ENCODE assay signal across 1 cellular context in the genomic region with DNA sequence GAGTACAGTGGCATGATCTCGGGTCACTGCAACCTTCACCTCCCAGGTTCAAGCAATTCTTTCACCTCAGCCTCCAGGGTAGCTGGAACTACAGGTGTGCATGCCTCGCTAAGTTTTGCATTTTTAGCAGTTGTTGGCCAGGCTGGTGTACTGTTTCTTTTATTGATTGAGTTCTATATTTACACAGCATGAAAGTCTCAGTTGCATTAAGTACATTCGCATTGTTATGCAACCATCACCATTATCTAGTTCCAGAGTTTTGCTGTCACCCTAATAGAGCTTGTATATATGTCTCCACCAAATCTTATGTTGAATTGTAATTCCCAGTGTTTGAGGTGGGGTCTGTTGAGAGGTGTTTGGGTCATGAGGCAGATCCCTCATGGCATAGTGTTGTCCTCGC.
TF ChIP-seq lines count a peak whose summit lies in the region.

No MANE protein-coding gene starts in this region.

TF ChIP-seq in HepG2, 621 proteins besides CTCF, POLR2A, EP300 and RAD21:
- TF ChIP-seq ONECUT2 (CRISPR knock-in tag; IDR thresholded peaks at IDR 0.05), result 0 out of 2 replicates have a peak, but pooled peaks have one; percentile 33
- TF ChIP-seq FOXA3 (CRISPR knock-in tag; IDR thresholded peaks at IDR 0.05), result peak; percentile 44; the same call in 1 of the 2 replicates
- TF ChIP-seq, protein P1, sequence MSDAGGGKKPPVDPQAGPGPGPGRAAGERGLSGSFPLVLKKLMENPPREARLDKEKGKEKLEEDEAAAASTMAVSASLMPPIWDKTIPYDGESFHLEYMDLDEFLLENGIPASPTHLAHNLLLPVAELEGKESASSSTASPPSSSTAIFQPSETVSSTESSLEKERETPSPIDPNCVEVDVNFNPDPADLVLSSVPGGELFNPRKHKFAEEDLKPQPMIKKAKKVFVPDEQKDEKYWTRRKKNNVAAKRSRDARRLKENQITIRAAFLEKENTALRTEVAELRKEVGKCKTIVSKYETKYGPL (CRISPR knock-in tag; IDR thresholded peaks at IDR 0.05), result 0 out of 2 replicates have a peak, but pooled peaks have one; percentile 58
TF ChIP-seq in HepG2: peak in this region for 3; not testable (repeated sequence) for 618.
